In the genomic region with DNA sequence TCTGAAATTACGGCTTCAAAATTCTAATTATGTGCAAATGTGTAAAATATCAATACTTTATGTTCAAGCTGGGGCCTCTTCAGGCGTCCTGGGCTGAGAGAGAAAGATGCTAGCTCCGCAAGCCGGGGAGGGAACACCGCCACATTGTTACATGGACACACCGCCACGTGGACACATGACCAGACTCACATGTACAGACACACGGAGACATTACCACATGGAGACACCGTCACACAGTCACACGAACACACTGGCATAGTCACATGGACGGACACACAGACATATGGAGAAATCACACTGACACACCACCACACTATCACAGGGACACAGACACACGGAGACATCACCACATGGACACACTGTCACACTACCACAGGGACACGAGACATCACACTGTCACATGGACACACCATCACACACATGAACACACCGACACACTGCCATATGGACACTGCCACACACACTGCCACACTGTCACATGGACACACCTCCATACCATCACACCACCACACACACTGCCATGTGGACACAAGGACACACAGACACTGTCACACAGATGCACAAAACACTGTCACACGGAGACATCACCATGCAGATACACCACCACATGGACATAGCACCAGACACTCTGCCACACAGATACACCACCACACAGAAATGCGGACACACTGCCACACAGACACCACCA, we compare ENCODE assay signal across 13 cellular contexts. TPM values are rescaled to one million over a fixed set of nuclear protein-coding genes. Genes with fewer than 3 reads are reported as not detected.
"Had no signal": no experiment of that assay in that cellular context is flagged by ENCODE, and none has a peak within 500 bp of the region (broad histone marks: within the 10 kb centered on the region; RNA-seq: fewer than 3 reads in every experiment).

No MANE protein-coding gene starts in this region.

RNA-seq across cellular contexts. Expression of a gene that starts 58.0 kb away (rescaled TPM):
- total RNA-seq: activated B cell treated with CpG ODN at 0.5 μM for 24 hours; activated CD4-positive, alpha-beta memory T cell treated with anti-CD3 and anti-CD28 coated beads for 36 hours; activated naive CD4-positive, alpha-beta T cell treated with anti-CD3 and anti-CD28 coated beads for 36 hours; activated naive CD4-positive, alpha-beta T cell treated with anti-CD3 and anti-CD28 coated beads, Interleukin-2, amount 50 U/mL, for 72 hours; activated T-cell treated with anti-CD3 and anti-CD28 coated beads, Interleukin-2, amount 50 U/mL, for 4 hours; activated T-helper 1 cell treated with anti-CD3 and anti-CD28 coated beads, Interleukin-12 subunit alpha, Interleukin-12 subunit beta, Interleukin-2, Interleukin-4 antibody, amounts not matched to agents 30 ng/mL and 10 ng/mL and 1 ng/mL, durations not matched to agents 14 hours and 24 hours and 36 hours; adrenal gland; IMR-90; K562; MCF 10A; PC-9; Right ventricle myocardium inferior; SK-MEL-5 had no signal
- polyA plus RNA-seq: adrenal gland, IMR-90, K562 had no signal
